Comparison of ENCODE assay signal across 6 cellular contexts in the genomic region with DNA sequence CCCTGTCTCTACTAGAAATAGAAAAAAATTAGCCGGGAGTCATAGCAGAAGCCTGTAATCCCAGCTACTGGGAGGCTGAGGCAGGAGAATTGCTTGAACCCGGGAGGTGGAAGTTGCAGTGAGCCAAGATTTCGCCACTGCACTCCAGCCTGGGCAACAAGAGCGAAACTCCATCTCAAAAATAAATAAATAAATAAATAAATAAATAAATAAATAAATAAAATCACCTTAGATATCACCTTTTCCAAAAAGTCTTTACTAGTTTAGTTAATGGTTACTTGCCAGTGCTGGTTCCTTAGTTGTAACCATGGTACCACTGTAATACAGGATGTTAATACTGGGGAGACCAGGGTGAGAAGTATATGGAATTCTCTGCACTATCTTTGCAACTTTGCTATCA. TPM values are rescaled to one million over a fixed set of nuclear protein-coding genes. Genes with fewer than 3 reads are reported as not detected.
"Had no signal": no experiment of that assay in that cellular context is flagged by ENCODE, and none has a peak within 500 bp of the region (broad histone marks: within the 10 kb centered on the region; RNA-seq: fewer than 3 reads in every experiment).

No MANE protein-coding gene starts in this region.

RNA-seq across cellular contexts. Expression of gene FRMPD1, which starts 48.7 kb away (rescaled TPM):
- total RNA-seq: dermis microvascular lymphatic vessel endothelial cell, fibroblast of lung, fibroblast of villous mesenchyme, glomerular endothelial cell, left lung, lung microvascular endothelial cell had no signal
- polyA plus RNA-seq: fibroblast of lung had no signal
